11 cellular contexts compared by ENCODE assay signal in genomic region chr15:22873204-22873701, GRCh38. TPM values are rescaled to one million over a fixed set of nuclear protein-coding genes. Genes with fewer than 3 reads are reported as not detected.
A peak's percentile ranks its signal among the peaks of the same experiment; 100 is the strongest.
DNase-seq lines count a peak whose midpoint lies in the region; ATAC-seq, FAIRE-seq and TF ChIP-seq lines count a peak whose summit lies in the region.
"Had no signal": no experiment of that assay in that cellular context is flagged by ENCODE, and none has a peak within 500 bp of the region (broad histone marks: within the 10 kb centered on the region; RNA-seq: fewer than 3 reads in every experiment).

No MANE protein-coding gene starts in this region.

- no peak overlapping the region for H3K4me2 ChIP-seq in mesendoderm (ENCODE audit: low read length)

- no peak for ATAC-seq in HG03045 (IDR thresholded peaks at IDR 0.05; ENCODE audit: unreplicated experiment)
- ATAC-seq: body of pancreas had no signal

- 78 to 79% methylated on average over 15 of the region's 15 CpGs for WGBS in ectodermal cell, 2 experiments
- no CpG with 5 or more reads among the region's 15 CpGs for WGBS in mesendoderm (ENCODE audit: extremely low coverage, insufficient coverage, low lambda C conversion rate)

- peak overlapping the region; percentile 19 for H2BK5ac ChIP-seq in mesendoderm (ENCODE audit: low read length)

- H3K9ac ChIP-seq in mesendoderm (ENCODE audit: low read length) = peak overlapping the region; percentile 33

- no peak overlapping the region for H2BK120ac ChIP-seq in mesendoderm (ENCODE audit: low read depth, low read length)

- H3K23ac ChIP-seq in mesendoderm (ENCODE audit: low read length) = no peak overlapping the region

- no peak for TF ChIP-seq CTCF in AG04450 (IDR thresholded peaks at IDR 0.05; ENCODE audit: low read depth, low read length)

- H4K8ac ChIP-seq in mesendoderm (ENCODE audit: low read depth, low read length) = no peak overlapping the region

- peaks cover 8% of the 10 kb centered on the region for H3K4me1 ChIP-seq in ectodermal cell (ENCODE audit: control insufficient read depth, insufficient read depth, low read length)
- H3K4me1 ChIP-seq in mesendoderm (ENCODE audit: control insufficient read depth, low read depth, low read length) = peaks cover 6% of the 10 kb centered on the region
- H3K4me1 ChIP-seq: body of pancreas had no signal

- CTCF ChIA-PET in AG04450 (lab: Charles Lee) = no interaction called here

- no peaks in the 10 kb centered on the region for H3K79me1 ChIP-seq in mesendoderm (ENCODE audit: low read length)

- DNase-seq in AG04450 (ENCODE audit: low read depth, low spot score) (peak; percentile 42), HT1080 (ENCODE audit: low read depth) (peak; percentile 50), mesendoderm (peak; percentile 92), urothelium cell line (ENCODE audit: low spot score) (no peak), DMS79 (lab: John Stamatoyannopoulos, UW) (no peak), Kasumi-1 (lab: John Stamatoyannopoulos, UW) (no peak)
- DNase-seq: body of pancreas, NCI-H1436 treated with DMSO at 0.1 percent for 48 hours had no signal

- peaks cover 36% of the 10 kb centered on the region for H3K36me3 ChIP-seq in ectodermal cell (ENCODE audit: control insufficient read depth, insufficient read depth, low read length)
- peaks cover 11% of the 10 kb centered on the region for H3K36me3 ChIP-seq in mesendoderm (ENCODE audit: control insufficient read depth, insufficient read depth, low read length)

- FAIRE-seq in urothelium cell line (lab: Jason Lieb, UNC) = no peak

- H3K27ac ChIP-seq in AG04450 (ENCODE audit: low read depth, low read length) = no peak overlapping the region
- H3K27ac ChIP-seq in ectodermal cell (ENCODE audit: insufficient read depth, low read depth, low read length, poor library complexity, severe bottlenecking) = peak overlapping the region; percentile 37
- peak overlapping the region; percentile 39 for H3K27ac ChIP-seq in mesendoderm (ENCODE audit: low read depth, low read length)

- H3K27me3 ChIP-seq in AG04450 (ENCODE audit: control insufficient read depth, insufficient read depth, low read length) = no peaks in the 10 kb centered on the region
- no peaks in the 10 kb centered on the region for H3K27me3 ChIP-seq in ectodermal cell (ENCODE audit: control insufficient read depth, insufficient read depth, low read length, poor library complexity, severe bottlenecking)
- H3K27me3 ChIP-seq in mesendoderm (ENCODE audit: insufficient read depth, low read length, poor library complexity) = no peaks in the 10 kb centered on the region
- H3K27me3 ChIP-seq: body of pancreas, esophagus muscularis mucosa had no signal

- POLR2A ChIA-PET in AG04450 (lab: Yijun Ruan, JAX) = no interaction called here

- peak overlapping the region; percentile 58 for H3K56ac ChIP-seq in mesendoderm (ENCODE audit: low read length)

- H4K5ac ChIP-seq in mesendoderm (ENCODE audit: low read length) = no peak overlapping the region

- no peak overlapping the region for H3K18ac ChIP-seq in mesendoderm (ENCODE audit: low read length)

- peaks cover 9% of the 10 kb centered on the region for H3K9me3 ChIP-seq in AG04450 (ENCODE audit: control insufficient read depth, insufficient read depth, low read length)
- no peaks in the 10 kb centered on the region for H3K9me3 ChIP-seq in ectodermal cell (ENCODE audit: control insufficient read depth, low read length)
- H3K9me3 ChIP-seq: body of pancreas, esophagus muscularis mucosa had no signal

- no peak overlapping the region for H3K4ac ChIP-seq in mesendoderm (ENCODE audit: low read depth, low read length)

- no peak overlapping the region for H2BK15ac ChIP-seq in mesendoderm (replicated peaks; ENCODE audit: low read depth)

- H3K79me2 ChIP-seq in mesendoderm (ENCODE audit: control insufficient read depth, insufficient read depth, low read length) = no peaks in the 10 kb centered on the region

- H3K4me3 ChIP-seq in AG04450 (ENCODE audit: low read depth, low read length) (no peak overlapping the region), ectodermal cell (ENCODE audit: insufficient read depth, low read depth, low read length) (no peak overlapping the region), mesendoderm (ENCODE audit: low read length) (no peak overlapping the region)
- H3K4me3 ChIP-seq: body of pancreas, esophagus muscularis mucosa had no signal

- H2AK5ac ChIP-seq in mesendoderm (ENCODE audit: low read length) = peak overlapping the region; percentile 16

RNA-seq across cellular contexts. Expression of gene NIPA2, which starts 34.8 kb away (rescaled TPM):
- 45.6 and 64.6 TPM in 2 replicates for polyA plus RNA-seq in AG04450 (2011; rRNA removed)
- 27.2 and 32.4 TPM in 2 replicates for polyA minus RNA-seq in AG04450 (2011; rRNA and poly(A)+ RNA removed)
- total RNA-seq in HT1080 (2014; rRNA removed; shearing (Covaris generic)) = 143 and 150 TPM in 2 replicates
- polyA plus RNA-seq in HT1080 (2015; cell fraction: cytosol; rRNA removed) = 106 and 118 TPM in 2 replicates
- polyA plus RNA-seq in HT1080 (2015; cell fraction: nucleus; rRNA removed) = 52.2 and 55.8 TPM in 2 replicates
- polyA plus RNA-seq in ectodermal cell (2013, experiment 1 of 4) = 52.7 TPM
- polyA plus RNA-seq in ectodermal cell (2013, experiment 2 of 4) = 51.8 TPM
- 40.1 TPM for polyA plus RNA-seq in ectodermal cell (2013, experiment 3 of 4)
- polyA plus RNA-seq in ectodermal cell (2013, experiment 4 of 4) = 44.9 TPM
- polyA plus RNA-seq in mesendoderm (2013, experiment 1 of 2) = 73.5 TPM
- 72.3 TPM for polyA plus RNA-seq in mesendoderm (2013, experiment 2 of 2)

Comparison
In these comparisons a context has a peak if more than half of its experiments do, and no peak if none do; other contexts are left out.
1. DNase-seq: peak in AG04450 (single experiment), HT1080 (single experiment) and mesendoderm (single experiment); none in urothelium cell line (single experiment), DMS79 (single experiment) and Kasumi-1 (0 of 2).